3 cellular contexts compared by ENCODE assay signal in the genomic region with DNA sequence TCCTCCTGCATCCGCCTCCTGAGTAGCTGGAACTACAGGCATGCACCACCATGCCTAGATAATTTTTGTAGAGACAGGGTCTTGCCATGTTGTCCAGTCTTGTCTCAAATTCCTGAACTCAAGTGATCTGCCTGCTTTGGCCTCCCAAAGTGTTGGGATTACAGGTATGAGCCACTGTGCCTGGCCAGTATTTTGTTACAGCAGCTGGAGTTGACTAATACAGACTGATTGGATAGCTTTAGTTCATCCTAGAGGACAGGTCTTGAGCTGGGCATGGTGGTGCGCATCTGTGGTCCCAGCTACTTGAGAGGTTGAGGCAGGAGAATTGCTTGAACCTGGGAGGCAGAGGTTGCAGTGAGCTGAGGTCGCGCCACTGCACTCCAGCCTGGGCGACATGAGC. TPM values are rescaled to one million over a fixed set of nuclear protein-coding genes. Genes with fewer than 3 reads are reported as not detected.
"Had no signal": no experiment of that assay in that cellular context is flagged by ENCODE, and none has a peak within 500 bp of the region (broad histone marks: within the 10 kb centered on the region; RNA-seq: fewer than 3 reads in every experiment).

No MANE protein-coding gene starts in this region.

RNA-seq across cellular contexts. Expression of a gene that starts 40.0 kb away (rescaled TPM):
- total RNA-seq: H4, H7, HT-29 had no signal
